21 cellular contexts compared by ENCODE assay signal in genomic region chr6:75446278-75446880, GRCh38.
A peak's percentile ranks its signal among the peaks of the same experiment; 100 is the strongest.
DNase-seq lines count a peak whose midpoint lies in the region; ATAC-seq and TF ChIP-seq lines count a peak whose summit lies in the region.
"Had no signal": no experiment of that assay in that cellular context is flagged by ENCODE, and none has a peak within 500 bp of the region (broad histone marks: within the 10 kb centered on the region; RNA-seq: fewer than 3 reads in every experiment).

No MANE protein-coding gene starts in this region.

- H3K4me2 ChIP-seq in OCI-LY3 (ENCODE audit: low read length): peak overlapping the region; percentile 19

- ATAC-seq in GM18502 (IDR thresholded peaks at IDR 0.05; ENCODE audit: poor library complexity, unreplicated experiment): peak; percentile 93
- peak; percentile 96 for ATAC-seq in GM19351 (IDR thresholded peaks at IDR 0.05; ENCODE audit: unreplicated experiment)
- ATAC-seq in HG02981 (IDR thresholded peaks at IDR 0.05; ENCODE audit: unreplicated experiment): peak; percentile 64
- no peak for ATAC-seq in HG02763 (IDR thresholded peaks at IDR 0.05; ENCODE audit: unreplicated experiment)
- ATAC-seq in GM18505 (IDR thresholded peaks at IDR 0.05; ENCODE audit: unreplicated experiment): no peak
- ATAC-seq: activated CD8-positive, alpha-beta T cell treated with anti-CD3 and anti-CD28 coated beads for 36 hours; activated T-cell treated with anti-CD3 and anti-CD28 coated beads, Interleukin-2, amount 50 U/mL, for 4 hours; K562; naive thymus-derived CD4-positive, alpha-beta T cell; sciatic nerve; stimulated activated naive CD8-positive, alpha-beta T cell treated with anti-CD3 and anti-CD28 coated beads, Interleukin-15, Interleukin-2, amounts not matched to agents 100 U/mL and 50 U/mL, for 24 hours had no signal

- no peaks in the 10 kb centered on the region for H3K36me3 ChIP-seq in OCI-LY3 (replicated peaks; ENCODE audit: low read depth, low read length)
- H3K36me3 ChIP-seq: upper lobe of left lung, WERI-Rb-1 had no signal

- H3K4me3 ChIP-seq in OCI-LY3 (ENCODE audit: low read length): no peak overlapping the region
- H3K4me3 ChIP-seq: K562, upper lobe of left lung had no signal

- H3K4me1 ChIP-seq in OCI-LY3 (ENCODE audit: low read length): peaks cover 10% of the 10 kb centered on the region
- H3K4me1 ChIP-seq: upper lobe of left lung had no signal

- DNase-seq in substantia nigra (lab: John Stamatoyannopoulos, UW) (no peak), posterior cingulate gyrus (no peak)
- DNase-seq: activated CD8-positive, alpha-beta T cell treated with anti-CD3 and anti-CD28 coated beads for 36 hours; activated T-cell treated with anti-CD3 and anti-CD28 coated beads, Interleukin-2, amount 50 U/mL, for 4 hours; hippocampal formation; naive thymus-derived CD4-positive, alpha-beta T cell; NCI-H1092; NCI-H526; SHP77 treated with DMSO at 0.1 percent for 48 hours; stimulated activated naive CD8-positive, alpha-beta T cell treated with anti-CD3 and anti-CD28 coated beads, Interleukin-15, Interleukin-2, amounts not matched to agents 100 U/mL and 50 U/mL, for 24 hours; upper lobe of left lung; WERI-Rb-1 had no signal

- intact Hi-C loops in posterior cingulate gyrus (cut with DNase I): no loop called here

- no peak for TF ChIP-seq POLR2A in GM18505 (IDR thresholded peaks at IDR 0.05; ENCODE audit: borderline replicate concordance, extremely low read depth, insufficient read depth, insufficient read length)

- peak overlapping the region; percentile 5; the same call in 1 of the 2 replicates for H2AFZ ChIP-seq in OCI-LY3 (ENCODE audit: low read depth, low read length)

- no peaks in the 10 kb centered on the region for H3K79me2 ChIP-seq in OCI-LY3 (ENCODE audit: low read length)

- no peaks in the 10 kb centered on the region for H3K27me3 ChIP-seq in OCI-LY3 (ENCODE audit: low read depth, low read length)
- H3K27me3 ChIP-seq: upper lobe of left lung had no signal

- no peak overlapping the region for H3K9ac ChIP-seq in OCI-LY3 (ENCODE audit: low read length)

- no peaks in the 10 kb centered on the region for H4K20me1 ChIP-seq in OCI-LY3 (ENCODE audit: insufficient read depth, low read length)

- H3K27ac ChIP-seq in OCI-LY3 (ENCODE audit: low read length) (no peak overlapping the region), substantia nigra (ENCODE audit: low read depth, low read length, poor library complexity, severe bottlenecking) (no peak overlapping the region)
- H3K27ac ChIP-seq: C4-2B, upper lobe of left lung, WERI-Rb-1 had no signal

- TF ChIP-seq CTCF in OCI-LY3 (IDR thresholded peaks at IDR 0.05; ENCODE audit: low read depth, low read length): no peak

- no peaks in the 10 kb centered on the region for H3K9me3 ChIP-seq in OCI-LY3 (ENCODE audit: insufficient read depth, low read length)
- H3K9me3 ChIP-seq: upper lobe of left lung had no signal

Comparison
In these comparisons a context has a peak if more than half of its experiments do, and no peak if none do; other contexts are left out.
1. ATAC-seq: peak in GM18502 (single experiment), GM19351 (single experiment) and HG02981 (single experiment); none in HG02763 (single experiment) and GM18505 (single experiment).